17 cellular contexts compared by ENCODE assay signal in the genomic region with DNA sequence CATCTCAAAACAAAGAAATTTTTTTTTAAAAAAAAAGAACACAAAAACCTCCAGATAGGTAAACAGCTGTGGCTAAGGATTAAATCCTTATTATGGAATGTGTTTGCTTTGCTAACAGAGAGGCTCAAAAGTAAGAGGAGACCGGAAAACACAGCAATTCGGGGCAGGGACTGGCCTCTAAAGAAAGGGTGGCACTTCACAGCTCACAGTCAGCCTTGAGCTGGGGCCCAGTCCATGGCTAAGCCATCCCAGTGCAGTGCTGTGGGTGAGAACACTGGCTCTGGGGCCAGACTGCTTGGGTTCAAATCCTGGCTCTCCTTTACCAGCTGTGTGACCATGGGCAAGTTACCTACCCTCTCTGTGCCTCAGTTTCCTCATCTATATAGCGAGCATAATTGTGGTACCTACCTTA. TPM values are rescaled to one million over a fixed set of nuclear protein-coding genes. Genes with fewer than 3 reads are reported as not detected.
DNase-seq lines count a peak whose midpoint lies in the region; ATAC-seq lines count a peak whose summit lies in the region.
"Had no signal": no experiment of that assay in that cellular context is flagged by ENCODE, and none has a peak within 500 bp of the region (broad histone marks: within the 10 kb centered on the region; RNA-seq: fewer than 3 reads in every experiment).

No MANE protein-coding gene starts in this region.

- no peak overlapping the region for H3K27ac Mint-ChIP-seq in effector memory CD8-positive, alpha-beta T cell
- H3K27ac Mint-ChIP-seq: CD4-positive, alpha-beta memory T cell had no signal

- no CpG with 5 or more reads among the region's 3 CpGs for WGBS in trophoblast cell (ENCODE audit: extremely low coverage, insufficient coverage, insufficient read length)

- no peak overlapping the region for H3K23ac ChIP-seq in trophoblast cell (ENCODE audit: low read length)

- H4K91ac ChIP-seq in trophoblast cell (ENCODE audit: low read depth, low read length), result no peak overlapping the region

- no peak overlapping the region for H3K4me3 Mint-ChIP-seq in effector memory CD8-positive, alpha-beta T cell
- H3K4me3 Mint-ChIP-seq: CD4-positive, alpha-beta memory T cell had no signal

- H4K8ac ChIP-seq in trophoblast cell (ENCODE audit: low read depth, low read length), result no peak overlapping the region

- H2BK120ac ChIP-seq in trophoblast cell (ENCODE audit: insufficient read depth, low read length, poor library complexity), result no peak overlapping the region

- H3K79me1 ChIP-seq in trophoblast cell (ENCODE audit: low read length), result no peaks in the 10 kb centered on the region

- no peak overlapping the region for H3K4me2 ChIP-seq in trophoblast cell (ENCODE audit: low read length)

- H3K4me3 ChIP-seq in trophoblast cell (ENCODE audit: low read depth, low read length), result no peak overlapping the region
- H3K4me3 ChIP-seq: GM12878, GM23248 had no signal

- no peak overlapping the region for H3K4ac ChIP-seq in trophoblast cell (ENCODE audit: low read depth, low read length)

- H2BK5ac ChIP-seq in trophoblast cell (ENCODE audit: low read depth, low read length, poor library complexity), result no peak overlapping the region

- H2BK12ac ChIP-seq in trophoblast cell (ENCODE audit: low read length), result no peak overlapping the region

- no peak overlapping the region for H3K14ac ChIP-seq in trophoblast cell (ENCODE audit: low read length)

- no peak overlapping the region for H3K18ac ChIP-seq in trophoblast cell (ENCODE audit: low read length)

- no peaks in the 10 kb centered on the region for H3K36me3 Mint-ChIP-seq in effector memory CD8-positive, alpha-beta T cell (ENCODE audit: insufficient read depth)
- H3K36me3 Mint-ChIP-seq: CD4-positive, alpha-beta memory T cell had no signal

- no peak overlapping the region for H3K9ac ChIP-seq in trophoblast cell (ENCODE audit: low read length)
- H3K9ac ChIP-seq: GM23248 had no signal

- no peaks in the 10 kb centered on the region for H3K9me3 ChIP-seq in trophoblast cell (ENCODE audit: insufficient read depth, low read depth, low read length)

- H3K36me3 ChIP-seq in trophoblast cell (ENCODE audit: control insufficient read depth in 1 of 2, insufficient read depth in 2 of 2, low read length in 2 of 2), result no peaks in the 10 kb centered on the region

- no peaks in the 10 kb centered on the region for H3K79me2 ChIP-seq in trophoblast cell (ENCODE audit: control insufficient read depth, insufficient read depth, low read length, poor library complexity)

- H4K12ac ChIP-seq in trophoblast cell (ENCODE audit: low read depth, low read length), result no peak overlapping the region

- no peaks in the 10 kb centered on the region for H3K4me1 Mint-ChIP-seq in effector memory CD8-positive, alpha-beta T cell (ENCODE audit: low read depth in 2 of 2)

- ATAC-seq in effector memory CD8-positive, alpha-beta T cell (replicated peaks), result no peak
- ATAC-seq: GM12878 had no signal

- no peak overlapping the region for H3K27ac ChIP-seq in trophoblast cell (ENCODE audit: low read depth, low read length)
- H3K27ac ChIP-seq: GM23248 had no signal

- peaks cover 11 to 24% of the 10 kb centered on the region in 2 donors for H3K27me3 Mint-ChIP-seq in effector memory CD8-positive, alpha-beta T cell

- no peaks in the 10 kb centered on the region for H3K27me3 ChIP-seq in trophoblast cell (ENCODE audit: insufficient read depth, low read length)

- H3K4me1 ChIP-seq in trophoblast cell (ENCODE audit: control insufficient read depth in 1 of 2, insufficient read depth in 2 of 2, low read length in 2 of 2), result no peaks in the 10 kb centered on the region

- no peak overlapping the region for H2AK5ac ChIP-seq in trophoblast cell (ENCODE audit: low read length)

- H2AFZ ChIP-seq in trophoblast cell (ENCODE audit: insufficient read depth, low read length, poor library complexity), result no peak overlapping the region
- H2AFZ ChIP-seq: GM23248 had no signal

- DNase-seq in DMS53 (lab: John Stamatoyannopoulos, UW), result peak; percentile 46
- peak; percentile 2 for DNase-seq in DMS53 treated with DMSO at 0.1 percent for 48 hours (lab: John Stamatoyannopoulos, UW; ENCODE audit: unreplicated experiment)
- DNase-seq in RPMI8226, result peak; percentile 0
- DNase-seq in effector memory CD8-positive, alpha-beta T cell, result no peak
- DNase-seq in activated naive CD4-positive, alpha-beta T cell (lab: John Stamatoyannopoulos, UW), result no peak
- no peak for DNase-seq in trophoblast cell
- DNase-seq: C1 segment of cervical spinal cord; Calu3; CD4-positive, alpha-beta memory T cell; COR-L47; DMS79; EL; GDM1; GM23248; H7; HCEC 1CT had no signal

- H3K9me3 Mint-ChIP-seq in effector memory CD8-positive, alpha-beta T cell, result no peaks in the 10 kb centered on the region

RNA-seq across cellular contexts. Expression of gene KIF17, which starts 28.2 kb away (rescaled TPM):
- 1.4 TPM in 2 replicates for polyA plus RNA-seq in trophoblast cell (2013)
- polyA plus RNA-seq: CD4-positive, alpha-beta memory T cell had no signal

RNA-seq across cellular contexts. Expression of gene DDOST, which starts 28.5 kb away (rescaled TPM):
- 241 and 250 TPM in 2 replicates for polyA plus RNA-seq in trophoblast cell (2013)

RNA-seq across cellular contexts. Expression of gene SH2D5, which starts 42.9 kb away (rescaled TPM):
- polyA plus RNA-seq in trophoblast cell (2013), result 2.9 and 3.1 TPM in 2 replicates
- polyA plus RNA-seq: CD4-positive, alpha-beta memory T cell had no signal

RNA-seq across cellular contexts. Expression of gene PINK1, which starts 56.4 kb away (rescaled TPM):
- 21.6 and 21.9 TPM in 2 replicates for polyA plus RNA-seq in trophoblast cell (2013)

Comparison
In these comparisons a context has a peak if more than half of its experiments do, and no peak if none do; other contexts are left out.
1. DNase-seq: peak in DMS53 (single experiment), DMS53 treated with DMSO at 0.1 percent for 48 hours (single experiment) and RPMI8226 (single experiment); none in effector memory CD8-positive, alpha-beta T cell (0 of 3), activated naive CD4-positive, alpha-beta T cell (0 of 4) and trophoblast cell (0 of 2).